ENCODE assay signal across 1 cellular context in the genomic region with DNA sequence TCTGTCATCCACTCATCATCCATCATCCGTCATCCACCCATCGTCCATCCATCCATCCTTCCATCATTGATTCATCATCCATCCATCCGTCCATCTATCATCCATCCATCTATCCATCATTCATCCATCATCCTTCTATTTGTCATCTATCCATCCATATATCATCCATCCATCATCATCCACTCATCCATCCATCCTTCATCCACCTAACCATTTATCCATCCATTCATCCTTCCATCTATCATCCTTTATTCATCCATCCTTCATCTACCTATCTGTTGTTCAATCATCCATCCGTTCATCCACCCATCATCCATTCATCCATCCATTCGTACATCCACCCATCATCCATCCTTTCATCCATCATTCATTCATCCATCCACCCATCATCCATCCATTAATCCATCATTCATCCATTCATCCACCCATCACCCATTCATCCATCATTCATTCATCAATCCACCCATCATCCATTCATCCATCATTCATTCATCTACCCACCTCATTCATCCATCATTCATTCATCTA.
A peak's percentile ranks its signal among the peaks of the same experiment; 100 is the strongest.
TF ChIP-seq lines count a peak whose summit lies in the region.

No MANE protein-coding gene starts in this region.

TF ChIP-seq in HepG2, 621 proteins besides CTCF, POLR2A, EP300 and RAD21 (continued from another document and continues in another):
- TF ChIP-seq, protein P1, sequence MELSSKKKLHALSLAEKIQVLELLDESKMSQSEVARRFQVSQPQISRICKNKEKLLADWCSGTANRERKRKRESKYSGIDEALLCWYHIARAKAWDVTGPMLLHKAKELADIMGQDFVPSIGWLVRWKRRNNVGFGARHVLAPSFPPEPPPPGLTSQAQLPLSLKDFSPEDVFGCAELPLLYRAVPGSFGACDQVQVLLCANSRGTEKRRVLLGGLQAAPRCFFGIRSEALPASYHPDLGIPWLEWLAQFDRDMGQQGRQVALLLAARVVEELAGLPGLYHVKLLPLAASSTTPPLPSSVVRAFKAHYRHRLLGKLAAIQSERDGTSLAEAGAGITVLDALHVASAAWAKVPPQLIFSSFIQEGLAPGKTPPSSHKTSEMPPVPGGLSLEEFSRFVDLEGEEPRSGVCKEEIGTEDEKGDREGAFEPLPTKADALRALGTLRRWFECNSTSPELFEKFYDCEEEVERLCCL (CRISPR knock-in tag; IDR thresholded peaks at IDR 0.05; ENCODE audit: borderline replicate concordance), result no peak
- TF ChIP-seq PAWR (CRISPR knock-in tag; IDR thresholded peaks at IDR 0.05; ENCODE audit: borderline replicate concordance), result no peak
- peak; percentile 59; the same call in 1 of the 2 replicates for TF ChIP-seq FOXP1 (IDR thresholded peaks at IDR 0.05)
- no peak for TF ChIP-seq FOXP1 (CRISPR knock-in tag; IDR thresholded peaks at IDR 0.05)
- TF ChIP-seq TOPORS (CRISPR knock-in tag; IDR thresholded peaks at IDR 0.05), result no peak
- no peak for TF ChIP-seq ZFX (CRISPR knock-in tag; IDR thresholded peaks at IDR 0.05; ENCODE audit: low read depth)
- no peak for TF ChIP-seq ELF4 (CRISPR knock-in tag; IDR thresholded peaks at IDR 0.05; ENCODE audit: borderline replicate concordance)
- no peak for TF ChIP-seq PCBP1 (IDR thresholded peaks at IDR 0.05; ENCODE audit: borderline replicate concordance, low read depth, low read length)
- TF ChIP-seq GABPA (IDR thresholded peaks at IDR 0.05; ENCODE audit: low read depth, low read length), result no peak
- no peak for TF ChIP-seq GABPA (CRISPR knock-in tag; IDR thresholded peaks at IDR 0.05; ENCODE audit: low read depth)
- no peak for TF ChIP-seq FOSL1 (CRISPR knock-in tag; IDR thresholded peaks at IDR 0.05; ENCODE audit: borderline replicate concordance)
- TF ChIP-seq, protein P2, sequence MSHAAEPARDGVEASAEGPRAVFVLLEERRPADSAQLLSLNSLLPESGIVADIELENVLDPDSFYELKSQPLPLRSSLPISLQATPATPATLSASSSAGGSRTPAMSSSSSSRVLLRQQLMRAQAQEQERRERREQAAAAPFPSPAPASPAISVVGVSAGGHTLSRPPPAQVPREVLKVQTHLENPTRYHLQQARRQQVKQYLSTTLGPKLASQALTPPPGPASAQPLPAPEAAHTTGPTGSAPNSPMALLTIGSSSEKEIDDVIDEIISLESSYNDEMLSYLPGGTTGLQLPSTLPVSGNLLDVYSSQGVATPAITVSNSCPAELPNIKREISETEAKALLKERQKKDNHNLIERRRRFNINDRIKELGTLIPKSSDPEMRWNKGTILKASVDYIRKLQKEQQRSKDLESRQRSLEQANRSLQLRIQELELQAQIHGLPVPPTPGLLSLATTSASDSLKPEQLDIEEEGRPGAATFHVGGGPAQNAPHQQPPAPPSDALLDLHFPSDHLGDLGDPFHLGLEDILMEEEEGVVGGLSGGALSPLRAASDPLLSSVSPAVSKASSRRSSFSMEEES (CRISPR knock-in tag; IDR thresholded peaks at IDR 0.05), result no peak
- peak; percentile 71; the same call in 1 of the 2 replicates for TF ChIP-seq IKZF1 (IDR thresholded peaks at IDR 0.05)
- TF ChIP-seq KDM5A (IDR thresholded peaks at IDR 0.05; ENCODE audit: borderline replicate concordance, low read length), result no peak
- TF ChIP-seq NAIF1 (CRISPR knock-in tag; IDR thresholded peaks at IDR 0.05; ENCODE audit: borderline replicate concordance), result no peak
- no peak for TF ChIP-seq CSRNP1 (CRISPR knock-in tag; IDR thresholded peaks at IDR 0.05)
- no peak for TF ChIP-seq ZNF761 (CRISPR knock-in tag; conservative IDR thresholded peaks at IDR 0.05)
- TF ChIP-seq, protein P3, sequence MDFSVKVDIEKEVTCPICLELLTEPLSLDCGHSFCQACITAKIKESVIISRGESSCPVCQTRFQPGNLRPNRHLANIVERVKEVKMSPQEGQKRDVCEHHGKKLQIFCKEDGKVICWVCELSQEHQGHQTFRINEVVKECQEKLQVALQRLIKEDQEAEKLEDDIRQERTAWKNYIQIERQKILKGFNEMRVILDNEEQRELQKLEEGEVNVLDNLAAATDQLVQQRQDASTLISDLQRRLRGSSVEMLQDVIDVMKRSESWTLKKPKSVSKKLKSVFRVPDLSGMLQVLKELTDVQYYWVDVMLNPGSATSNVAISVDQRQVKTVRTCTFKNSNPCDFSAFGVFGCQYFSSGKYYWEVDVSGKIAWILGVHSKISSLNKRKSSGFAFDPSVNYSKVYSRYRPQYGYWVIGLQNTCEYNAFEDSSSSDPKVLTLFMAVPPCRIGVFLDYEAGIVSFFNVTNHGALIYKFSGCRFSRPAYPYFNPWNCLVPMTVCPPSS (IDR thresholded peaks at IDR 0.05), result peak; percentile 73; the same call in 1 of the 2 replicates
- TF ChIP-seq GTF2F1 (IDR thresholded peaks at IDR 0.05; ENCODE audit: low read length), result no peak
- TF ChIP-seq ZNF784 (CRISPR knock-in tag; IDR thresholded peaks at IDR 0.05; ENCODE audit: borderline replicate concordance), result no peak
- no peak for TF ChIP-seq ZNF878 (CRISPR knock-in tag; IDR thresholded peaks at IDR 0.05)
- 0 out of 2 replicates have a peak, but pooled peaks have one; percentile 24 for TF ChIP-seq ARNT (IDR thresholded peaks at IDR 0.05)
- TF ChIP-seq, protein P4, sequence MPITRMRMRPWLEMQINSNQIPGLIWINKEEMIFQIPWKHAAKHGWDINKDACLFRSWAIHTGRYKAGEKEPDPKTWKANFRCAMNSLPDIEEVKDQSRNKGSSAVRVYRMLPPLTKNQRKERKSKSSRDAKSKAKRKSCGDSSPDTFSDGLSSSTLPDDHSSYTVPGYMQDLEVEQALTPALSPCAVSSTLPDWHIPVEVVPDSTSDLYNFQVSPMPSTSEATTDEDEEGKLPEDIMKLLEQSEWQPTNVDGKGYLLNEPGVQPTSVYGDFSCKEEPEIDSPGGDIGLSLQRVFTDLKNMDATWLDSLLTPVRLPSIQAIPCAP (CRISPR knock-in tag; IDR thresholded peaks at IDR 0.05; ENCODE audit: low read depth), result no peak
- TF ChIP-seq CENPX (CRISPR knock-in tag; IDR thresholded peaks at IDR 0.05), result no peak
- no peak for TF ChIP-seq ZNF703 (CRISPR knock-in tag; IDR thresholded peaks at IDR 0.05; ENCODE audit: borderline replicate concordance)
- no peak for TF ChIP-seq SATB2 (CRISPR knock-in tag; IDR thresholded peaks at IDR 0.05)
- peak; percentile 93 for TF ChIP-seq ZNF282 (IDR thresholded peaks at IDR 0.05; ENCODE audit: partially characterized antibody)
- no peak for TF ChIP-seq FOXP4 (CRISPR knock-in tag; IDR thresholded peaks at IDR 0.05)
- TF ChIP-seq BRD4 (CRISPR knock-in tag; IDR thresholded peaks at IDR 0.05), result no peak
- TF ChIP-seq, protein P5, sequence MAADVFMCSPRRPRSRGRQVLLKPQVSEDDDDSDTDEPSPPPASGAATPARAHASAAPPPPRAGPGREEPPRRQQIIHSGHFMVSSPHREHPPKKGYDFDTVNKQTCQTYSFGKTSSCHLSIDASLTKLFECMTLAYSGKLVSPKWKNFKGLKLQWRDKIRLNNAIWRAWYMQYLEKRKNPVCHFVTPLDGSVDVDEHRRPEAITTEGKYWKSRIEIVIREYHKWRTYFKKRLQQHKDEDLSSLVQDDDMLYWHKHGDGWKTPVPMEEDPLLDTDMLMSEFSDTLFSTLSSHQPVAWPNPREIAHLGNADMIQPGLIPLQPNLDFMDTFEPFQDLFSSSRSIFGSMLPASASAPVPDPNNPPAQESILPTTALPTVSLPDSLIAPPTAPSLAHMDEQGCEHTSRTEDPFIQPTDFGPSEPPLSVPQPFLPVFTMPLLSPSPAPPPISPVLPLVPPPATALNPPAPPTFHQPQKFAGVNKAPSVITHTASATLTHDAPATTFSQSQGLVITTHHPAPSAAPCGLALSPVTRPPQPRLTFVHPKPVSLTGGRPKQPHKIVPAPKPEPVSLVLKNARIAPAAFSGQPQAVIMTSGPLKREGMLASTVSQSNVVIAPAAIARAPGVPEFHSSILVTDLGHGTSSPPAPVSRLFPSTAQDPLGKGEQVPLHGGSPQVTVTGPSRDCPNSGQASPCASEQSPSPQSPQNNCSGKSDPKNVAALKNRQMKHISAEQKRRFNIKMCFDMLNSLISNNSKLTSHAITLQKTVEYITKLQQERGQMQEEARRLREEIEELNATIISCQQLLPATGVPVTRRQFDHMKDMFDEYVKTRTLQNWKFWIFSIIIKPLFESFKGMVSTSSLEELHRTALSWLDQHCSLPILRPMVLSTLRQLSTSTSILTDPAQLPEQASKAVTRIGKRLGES (CRISPR knock-in tag; IDR thresholded peaks at IDR 0.05; ENCODE audit: borderline replicate concordance), result no peak
- TF ChIP-seq MAFK (conservative IDR thresholded peaks at IDR 0.05 in 1 of 2, IDR thresholded peaks at IDR 0.05 in 1 of 2; ENCODE audit: low read length in 2 of 2), result no peak
- no peak for TF ChIP-seq ETV6 (CRISPR knock-in tag; conservative IDR thresholded peaks at IDR 0.05)
- TF ChIP-seq TAF1 (CRISPR knock-in tag; IDR thresholded peaks at IDR 0.05), result no peak
- TF ChIP-seq TOE1 (CRISPR knock-in tag; IDR thresholded peaks at IDR 0.05), result no peak
- no peak for TF ChIP-seq ZNF253 (CRISPR knock-in tag; IDR thresholded peaks at IDR 0.05; ENCODE audit: borderline replicate concordance)
- no peak for TF ChIP-seq ZNF660 (CRISPR knock-in tag; IDR thresholded peaks at IDR 0.05; ENCODE audit: borderline replicate concordance, low read depth)
- TF ChIP-seq SNRNP70 (IDR thresholded peaks at IDR 0.05; ENCODE audit: low read depth, low read length), result no peak
- TF ChIP-seq ATF3 (CRISPR knock-in tag; IDR thresholded peaks at IDR 0.05), result no peak
- TF ChIP-seq, protein P6, sequence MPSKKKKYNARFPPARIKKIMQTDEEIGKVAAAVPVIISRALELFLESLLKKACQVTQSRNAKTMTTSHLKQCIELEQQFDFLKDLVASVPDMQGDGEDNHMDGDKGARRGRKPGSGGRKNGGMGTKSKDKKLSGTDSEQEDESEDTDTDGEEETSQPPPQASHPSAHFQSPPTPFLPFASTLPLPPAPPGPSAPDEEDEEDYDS (CRISPR knock-in tag; IDR thresholded peaks at IDR 0.05), result no peak
- no peak for TF ChIP-seq RARG (CRISPR knock-in tag; IDR thresholded peaks at IDR 0.05; ENCODE audit: low read depth)
- no peak for TF ChIP-seq PAX8 (CRISPR knock-in tag; IDR thresholded peaks at IDR 0.05; ENCODE audit: borderline replicate concordance)
- TF ChIP-seq SPEN (CRISPR knock-in tag; IDR thresholded peaks at IDR 0.05; ENCODE audit: low read depth), result no peak
- no peak for TF ChIP-seq HOXD1 (CRISPR knock-in tag; IDR thresholded peaks at IDR 0.05)
- no peak for TF ChIP-seq ZNF296 (CRISPR knock-in tag; conservative IDR thresholded peaks at IDR 0.05)
- no peak for TF ChIP-seq ZBTB4 (CRISPR knock-in tag; IDR thresholded peaks at IDR 0.05; ENCODE audit: borderline replicate concordance)
- TF ChIP-seq ZMAT3 (CRISPR knock-in tag; conservative IDR thresholded peaks at IDR 0.05), result no peak
- TF ChIP-seq PLRG1 (conservative IDR thresholded peaks at IDR 0.05), result peak; percentile 67; the same call in 1 of the 2 replicates
- no peak for TF ChIP-seq STAG1 (CRISPR knock-in tag; IDR thresholded peaks at IDR 0.05)
- no peak for TF ChIP-seq RBAK (CRISPR knock-in tag; IDR thresholded peaks at IDR 0.05)
- no peak for TF ChIP-seq NCOA5 (CRISPR knock-in tag; IDR thresholded peaks at IDR 0.05)
- no peak for TF ChIP-seq NR2F2 (IDR thresholded peaks at IDR 0.05; ENCODE audit: borderline replicate concordance, low read depth)
